In the genomic region with DNA sequence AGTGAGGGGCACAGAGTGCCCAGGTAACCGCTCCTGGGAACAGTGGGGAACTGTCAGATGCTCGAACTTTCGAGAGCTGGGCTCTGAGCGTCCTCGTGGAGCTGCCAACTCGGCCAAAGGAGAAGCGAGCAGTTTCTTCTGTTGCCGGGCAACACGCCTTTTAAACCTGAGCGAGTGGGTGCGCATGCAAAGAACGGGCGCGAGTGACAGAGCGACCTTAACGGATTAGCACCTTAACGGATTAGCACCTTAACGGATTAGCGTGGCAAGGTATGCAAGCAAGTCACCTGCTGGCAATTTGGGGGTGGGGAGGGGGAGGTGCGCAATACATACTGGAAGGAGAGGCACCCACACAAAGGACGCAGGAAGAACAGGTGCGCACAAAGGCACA, we compare ENCODE assay signal across 20 cellular contexts.
DNase-seq lines count a peak whose midpoint lies in the region; ATAC-seq and TF ChIP-seq lines count a peak whose summit lies in the region.
"Had no signal": no experiment of that assay in that cellular context is flagged by ENCODE, and none has a peak within 500 bp of the region (broad histone marks: within the 10 kb centered on the region; RNA-seq: fewer than 3 reads in every experiment).

No MANE protein-coding gene starts in this region.

- H3K36me3 ChIP-seq in WERI-Rb-1 = no peaks in the 10 kb centered on the region
- H3K36me3 ChIP-seq in left lung = no peaks in the 10 kb centered on the region
- no peaks in the 10 kb centered on the region for H3K36me3 ChIP-seq in colonic mucosa
- H3K36me3 ChIP-seq: BLaER1 had no signal

- H3K4me3 Mint-ChIP-seq in activated CD8-positive, alpha-beta memory T cell treated with anti-CD3 and anti-CD28 coated beads, Interleukin-2, amount 10 ng/mL, durations not matched to agents 7 days and 5 days = no peak overlapping the region
- H3K4me3 Mint-ChIP-seq: dendritic cell treated with granulocyte-macrophage colony-stimulating factor and Interleukin-4, amounts not matched to agents 40 ng/mL and 50 ng/mL, for 4 days; HFFc6; IgD-negative memory B cell had no signal

- H3K27ac ChIP-seq in WERI-Rb-1 (peak overlapping the region; percentile 62), left lung (no peak overlapping the region), colonic mucosa (no peak overlapping the region)
- H3K27ac ChIP-seq: BLaER1 had no signal

- no peaks in the 10 kb centered on the region for H3K4me1 Mint-ChIP-seq in activated CD8-positive, alpha-beta memory T cell treated with anti-CD3 and anti-CD28 coated beads, Interleukin-2, amount 10 ng/mL, durations not matched to agents 7 days and 5 days
- H3K4me1 Mint-ChIP-seq: IgD-negative memory B cell had no signal

- H3K36me3 Mint-ChIP-seq in activated CD8-positive, alpha-beta memory T cell treated with anti-CD3 and anti-CD28 coated beads, Interleukin-2, amount 10 ng/mL, durations not matched to agents 7 days and 5 days = no peaks in the 10 kb centered on the region
- H3K36me3 Mint-ChIP-seq: IgD-negative memory B cell had no signal

- H3K4me1 ChIP-seq in left lung = no peaks in the 10 kb centered on the region
- H3K4me1 ChIP-seq in colonic mucosa = no peaks in the 10 kb centered on the region

- no peak for ATAC-seq in activated CD8-positive, alpha-beta memory T cell treated with anti-CD3 and anti-CD28 coated beads, Interleukin-2, amount 10 ng/mL, durations not matched to agents 7 days and 5 days
- ATAC-seq in left lung (peak; percentile 26), HG02571 (IDR thresholded peaks at IDR 0.05; ENCODE audit: unreplicated experiment) (no peak)

- peaks cover 42% of the 10 kb centered on the region for H3K27me3 Mint-ChIP-seq in activated CD8-positive, alpha-beta memory T cell treated with anti-CD3 and anti-CD28 coated beads, Interleukin-2, amount 10 ng/mL, durations not matched to agents 7 days and 5 days

- H3K9ac ChIP-seq in colonic mucosa (ENCODE audit: low read depth in 2 of 2, low read length in 2 of 2) = no peak overlapping the region
- H3K9ac ChIP-seq: BLaER1 had no signal

- H3K9me3 ChIP-seq in WERI-Rb-1 (ENCODE audit: severe bottlenecking) (no peaks in the 10 kb centered on the region), left lung (no peaks in the 10 kb centered on the region), colonic mucosa (no peaks in the 10 kb centered on the region)
- H3K9me3 ChIP-seq: BLaER1, Caco-2 had no signal

- peak overlapping the region; percentile 23 for H3K4me3 ChIP-seq in WERI-Rb-1 (ENCODE audit: low read depth, low read length)
- no peak overlapping the region for H3K4me3 ChIP-seq in left lung
- no peak overlapping the region for H3K4me3 ChIP-seq in colonic mucosa
- H3K4me3 ChIP-seq: BLaER1 had no signal

- no peaks in the 10 kb centered on the region for H3K9me3 Mint-ChIP-seq in activated CD8-positive, alpha-beta memory T cell treated with anti-CD3 and anti-CD28 coated beads, Interleukin-2, amount 10 ng/mL, durations not matched to agents 7 days and 5 days (ENCODE audit: low read depth)
- H3K9me3 Mint-ChIP-seq: dendritic cell treated with granulocyte-macrophage colony-stimulating factor and Interleukin-4, amounts not matched to agents 40 ng/mL and 50 ng/mL, for 4 days; HFFc6; IgD-negative memory B cell had no signal

- TF ChIP-seq CTCF in WERI-Rb-1 (IDR thresholded peaks at IDR 0.05; ENCODE audit: low read depth, low read length) (no peak), left lung (IDR thresholded peaks at IDR 0.05) (no peak), colonic mucosa (IDR thresholded peaks at IDR 0.05) (no peak)

- intact Hi-C loops in left lung (cut with DNase I) = no loop called here
- intact Hi-C loops in colonic mucosa (cut with DNase I) = no loop called here

- CTCF ChIA-PET in activated CD8-positive, alpha-beta memory T cell treated with anti-CD3 and anti-CD28 coated beads, Interleukin-2, amount 10 ng/mL, durations not matched to agents 7 days and 5 days (lab: Charles Lee) = no interaction called here

- H3K27me3 ChIP-seq in WERI-Rb-1 (ENCODE audit: insufficient read depth, low read depth, severe bottlenecking) = no peaks in the 10 kb centered on the region
- H3K27me3 ChIP-seq in left lung = peaks cover 0 to 85% of the 10 kb centered on the region in 2 donors
- no peaks in the 10 kb centered on the region for H3K27me3 ChIP-seq in colonic mucosa
- H3K27me3 ChIP-seq: BLaER1 had no signal

- DNase-seq in activated CD8-positive, alpha-beta memory T cell treated with anti-CD3 and anti-CD28 coated beads, Interleukin-2, amount 10 ng/mL, durations not matched to agents 7 days and 5 days = peak; percentile 16
- DNase-seq in activated CD8-positive, alpha-beta memory T cell treated with anti-CD3 and anti-CD28 coated beads for 24 hours = no peak
- DNase-seq in WERI-Rb-1 (peak; percentile 86), left lung (no peak), colonic mucosa (no peak)
- DNase-seq in stimulated activated CD4-positive, alpha-beta T cell treated with anti-CD3 and anti-CD28 coated beads, Interleukin-15, amount 100 ng/mL, for 24 hours = no peak
- DNase-seq in central memory CD4-positive, alpha-beta T cell = no peak
- DNase-seq: activated CD4-positive, alpha-beta T cell treated with anti-CD3 and anti-CD28 coated beads, Interleukin-2, amount 50 U/mL, for 1 hour; activated naive CD4-positive, alpha-beta T cell treated with anti-CD3 and anti-CD28 coated beads, Interleukin-2, amount 50 U/mL, for 16 hours; Caco-2; HFFc6; kidney; mammary epithelial cell; NCI-H1105; NCI-H2171; NCI-H526 treated with DMSO at 0.1 percent for 48 hours had no signal

- H3K27ac Mint-ChIP-seq in activated CD8-positive, alpha-beta memory T cell treated with anti-CD3 and anti-CD28 coated beads, Interleukin-2, amount 10 ng/mL, durations not matched to agents 7 days and 5 days = no peak overlapping the region
- H3K27ac Mint-ChIP-seq: dendritic cell treated with granulocyte-macrophage colony-stimulating factor and Interleukin-4, amounts not matched to agents 40 ng/mL and 50 ng/mL, for 4 days; HFFc6; IgD-negative memory B cell had no signal

Comparison
In these comparisons a context has a peak if more than half of its experiments do, and no peak if none do; other contexts are left out.
1. DNase-seq: peak in activated CD8-positive, alpha-beta memory T cell treated with anti-CD3 and anti-CD28 coated beads, Interleukin-2, amount 10 ng/mL, durations not matched to agents 7 days and 5 days (single experiment) and WERI-Rb-1 (single experiment); none in activated CD8-positive, alpha-beta memory T cell treated with anti-CD3 and anti-CD28 coated beads for 24 hours (single experiment), left lung (0 of 2), colonic mucosa (single experiment), stimulated activated CD4-positive, alpha-beta T cell treated with anti-CD3 and anti-CD28 coated beads, Interleukin-15, amount 100 ng/mL, for 24 hours (single experiment) and central memory CD4-positive, alpha-beta T cell (single experiment).